ENCODE assay signal across 1 cellular context in the genomic region with DNA sequence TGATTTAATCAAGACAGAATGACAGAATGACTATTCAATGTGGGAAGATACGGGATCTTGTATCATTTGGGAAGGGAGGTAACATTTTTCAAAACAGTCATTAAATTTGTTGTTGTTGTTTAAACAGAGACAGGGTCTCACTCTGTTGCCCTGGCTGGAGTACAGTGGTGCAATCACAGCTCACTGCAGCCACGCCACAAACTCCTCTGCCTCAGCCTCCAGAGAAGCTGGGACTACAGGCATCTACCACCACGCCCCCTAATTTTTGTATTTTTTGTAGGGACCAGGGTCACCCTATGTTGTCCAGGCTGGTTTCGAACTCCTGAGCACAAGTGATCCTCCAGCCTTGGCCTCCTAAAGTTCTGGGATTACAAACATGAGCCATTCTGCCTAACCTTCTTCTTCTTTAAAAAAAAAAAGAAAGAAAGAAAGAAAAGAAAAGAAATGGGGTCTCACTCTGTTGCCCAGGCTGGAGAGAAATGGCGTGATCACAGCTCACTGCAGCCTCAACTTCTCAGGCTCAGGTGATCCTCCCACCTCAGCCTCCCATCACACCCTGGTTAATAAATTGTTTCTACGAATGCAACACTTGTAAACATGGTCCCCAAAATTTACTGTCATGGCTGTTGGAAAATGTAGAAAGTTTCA.
TF ChIP-seq lines count a peak whose summit lies in the region.

No MANE protein-coding gene starts in this region.

TF ChIP-seq in K562, 482 proteins besides CTCF, POLR2A, EP300 and RAD21:
- no peak for TF ChIP-seq GATAD2A (IDR thresholded peaks at IDR 0.05)
- peak; percentile 45 for TF ChIP-seq RBM25 (IDR thresholded peaks at IDR 0.05; ENCODE audit: low read depth, low read length, severe bottlenecking)
- TF ChIP-seq ZNF121 (CRISPR knock-in tag; conservative IDR thresholded peaks at IDR 0.05) = peak; percentile 92
- TF ChIP-seq, protein P1, sequence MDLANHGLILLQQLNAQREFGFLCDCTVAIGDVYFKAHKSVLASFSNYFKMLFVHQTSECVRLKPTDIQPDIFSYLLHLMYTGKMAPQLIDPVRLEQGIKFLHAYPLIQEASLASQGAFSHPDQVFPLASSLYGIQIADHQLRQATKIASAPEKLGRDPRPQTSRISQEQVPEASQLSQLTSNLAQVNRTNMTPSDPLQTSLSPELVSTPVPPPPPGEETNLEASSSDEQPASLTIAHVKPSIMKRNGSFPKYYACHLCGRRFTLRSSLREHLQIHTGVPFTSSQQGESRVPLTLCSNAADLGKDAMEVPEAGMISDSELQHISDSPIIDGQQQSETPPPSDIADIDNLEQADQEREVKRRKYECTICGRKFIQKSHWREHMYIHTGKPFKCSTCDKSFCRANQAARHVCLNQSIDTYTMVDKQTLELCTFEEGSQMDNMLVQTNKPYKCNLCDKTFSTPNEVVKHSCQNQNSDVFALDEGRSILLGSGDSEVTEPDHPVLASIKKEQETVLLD (IDR thresholded peaks at IDR 0.05) = no peak
